In the genomic region with DNA sequence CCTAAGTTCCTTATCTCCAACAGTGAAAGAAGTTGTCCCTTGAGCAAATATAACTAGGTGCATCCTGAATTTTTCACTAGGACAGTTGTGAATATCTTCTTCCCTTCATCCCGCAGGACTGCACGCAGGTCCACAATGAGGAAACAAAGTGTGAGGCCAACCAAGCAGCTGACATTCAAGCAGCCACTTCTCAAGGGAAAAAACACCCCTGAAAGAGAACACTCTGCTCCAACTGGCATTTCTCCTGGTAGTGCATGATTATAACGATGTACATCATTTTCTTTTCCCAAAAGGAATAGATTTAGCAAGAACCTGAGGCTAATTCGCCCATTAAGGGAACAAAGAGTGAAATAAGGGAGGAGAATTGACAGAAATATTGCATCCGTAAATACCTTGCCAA, we compare ENCODE assay signal across 15 cellular contexts.
DNase-seq lines count a peak whose midpoint lies in the region; ATAC-seq and TF ChIP-seq lines count a peak whose summit lies in the region.
"Had no signal": no experiment of that assay in that cellular context is flagged by ENCODE, and none has a peak within 500 bp of the region (broad histone marks: within the 10 kb centered on the region; RNA-seq: fewer than 3 reads in every experiment).

No MANE protein-coding gene starts in this region.

- no peak for DNase-seq in GM23338 (ENCODE audit: low spot score)
- peak; percentile 12 for DNase-seq in islet precursor cell
- DNase-seq in osteoblast (ENCODE audit: insufficient read length, low spot score, missing footprints): peak; percentile 13
- DNase-seq in posterior cingulate gyrus: no peak
- DNase-seq in right cardiac atrium: no peak
- no peak for DNase-seq in tibial artery
- DNase-seq: C1 segment of cervical spinal cord; Calu3; CD4-positive, alpha-beta memory T cell; COR-L47; DMS53; DMS79 treated with DMSO at 0.1 percent for 48 hours; GF-D8; H9 had no signal

- H3F3A ChIP-seq in GM23338 (replicated peaks; ENCODE audit: low read depth): no peaks in the 10 kb centered on the region

- H3K27me3 ChIP-seq in GM23338 (ENCODE audit: insufficient read depth): no peaks in the 10 kb centered on the region
- H3K27me3 ChIP-seq in osteoblast (ENCODE audit: insufficient read depth, low read length): peaks cover 63% of the 10 kb centered on the region
- H3K27me3 ChIP-seq in right cardiac atrium (ENCODE audit: control insufficient read depth, insufficient read depth): no peaks in the 10 kb centered on the region
- peaks cover 0 to 3% of the 10 kb centered on the region in 2 donors for H3K27me3 ChIP-seq in tibial artery

- intact Hi-C loops in posterior cingulate gyrus (cut with DNase I): loop anchor here (10.0 kb wide), 2 partner anchors 569 to 629 kb away; no protein-coding TSS in a partner anchor
- intact Hi-C loops in right cardiac atrium (cut with DNase I): loop anchor here in 2 of 4 donors (10.0 kb wide), 2 partner anchors 589 to 599 kb away; no protein-coding TSS in a partner anchor
- intact Hi-C loops in tibial artery (cut with DNase I; ENCODE audit: low total_unique reads): no loop called here

- H2AFZ ChIP-seq in GM23338 (peak overlapping the region; percentile 14; the same call in 1 of the 2 replicates), osteoblast (ENCODE audit: low read length) (no peak overlapping the region)

- TF ChIP-seq CTCF in GM23338 (conservative IDR thresholded peaks at IDR 0.05; ENCODE audit: low read depth in 2 of 2) (no peak), osteoblast (IDR thresholded peaks at IDR 0.05; ENCODE audit: extremely low read depth, low read depth, low read length) (no peak), tibial artery (IDR thresholded peaks at IDR 0.05) (no peak)

- no peaks in the 10 kb centered on the region for H3K9me3 Mint-ChIP-seq in GM23338
- H3K9me3 Mint-ChIP-seq: CD4-positive, alpha-beta memory T cell; H9 had no signal

- H4K20me1 ChIP-seq in GM23338 (replicated peaks; ENCODE audit: insufficient read depth) (no peaks in the 10 kb centered on the region), osteoblast (ENCODE audit: insufficient read depth, low read length) (no peaks in the 10 kb centered on the region)

- H3K27ac Mint-ChIP-seq in GM23338: no peak overlapping the region
- H3K27ac Mint-ChIP-seq: CD4-positive, alpha-beta memory T cell; H9 had no signal

- peaks cover 1% of the 10 kb centered on the region for H3K27me3 Mint-ChIP-seq in GM23338 (ENCODE audit: insufficient read depth, low read depth, poor library complexity)

- no peak for ATAC-seq in GM23338
- ATAC-seq in right cardiac atrium: no peak
- ATAC-seq: HCT116 had no signal

- WGBS in right cardiac atrium: 75% methylated on average over 5 of the region's 5 CpGs

- H3K9me2 ChIP-seq in GM23338 (ENCODE audit: insufficient read depth): no peaks in the 10 kb centered on the region

- H3K9me3 ChIP-seq in osteoblast (ENCODE audit: low read depth, low read length): no peaks in the 10 kb centered on the region
- no peaks in the 10 kb centered on the region for H3K9me3 ChIP-seq in right cardiac atrium (ENCODE audit: control insufficient read depth, low read length)
- H3K9me3 ChIP-seq in tibial artery: no peaks in the 10 kb centered on the region

- H3K27ac ChIP-seq in GM23338 (ENCODE audit: low read depth): no peak overlapping the region
- H3K27ac ChIP-seq in osteoblast (ENCODE audit: low read depth, low read length): no peak overlapping the region
- H3K27ac ChIP-seq in right cardiac atrium (ENCODE audit: low read length): no peak overlapping the region
- no peak overlapping the region for H3K27ac ChIP-seq in tibial artery

- H3K36me3 ChIP-seq in GM23338 (ENCODE audit: insufficient read depth) (no peaks in the 10 kb centered on the region), osteoblast (ENCODE audit: insufficient read depth, low read length) (no peaks in the 10 kb centered on the region), tibial artery (no peaks in the 10 kb centered on the region)

- H3K4me1 ChIP-seq in GM23338 (ENCODE audit: insufficient read depth) (peaks cover 25% of the 10 kb centered on the region), osteoblast (ENCODE audit: insufficient read depth, low read length) (peaks cover 3% of the 10 kb centered on the region), right cardiac atrium (ENCODE audit: control insufficient read depth, insufficient read depth, low read length) (no peaks in the 10 kb centered on the region), tibial artery (no peaks in the 10 kb centered on the region)

- no peaks in the 10 kb centered on the region for H3K36me3 Mint-ChIP-seq in GM23338 (ENCODE audit: low read depth)
- H3K36me3 Mint-ChIP-seq: CD4-positive, alpha-beta memory T cell had no signal

- peaks cover 40% of the 10 kb centered on the region for H3K4me1 Mint-ChIP-seq in GM23338

- H3K79me2 ChIP-seq in GM23338 (replicated peaks; ENCODE audit: insufficient read depth): no peaks in the 10 kb centered on the region
- H3K79me2 ChIP-seq in osteoblast (ENCODE audit: insufficient read depth, low read length): no peaks in the 10 kb centered on the region

- H3K4me2 ChIP-seq in GM23338 (no peak overlapping the region), osteoblast (ENCODE audit: insufficient read depth, low read length) (no peak overlapping the region)

- H3K4me3 ChIP-seq in GM23338 (no peak overlapping the region), osteoblast (ENCODE audit: insufficient read depth, low read length) (no peak overlapping the region), right cardiac atrium (ENCODE audit: low read length) (no peak overlapping the region), tibial artery (no peak overlapping the region)

- H3K4me3 Mint-ChIP-seq in GM23338: no peak overlapping the region
- H3K4me3 Mint-ChIP-seq: CD4-positive, alpha-beta memory T cell; H9 had no signal

TF ChIP-seq in GM23338, 12 proteins besides CTCF, POLR2A, EP300 and RAD21:
- no peak for TF ChIP-seq EZH2phosphoT487 (IDR thresholded peaks at IDR 0.05; ENCODE audit: unreplicated experiment)
- TF ChIP-seq, protein P1, sequence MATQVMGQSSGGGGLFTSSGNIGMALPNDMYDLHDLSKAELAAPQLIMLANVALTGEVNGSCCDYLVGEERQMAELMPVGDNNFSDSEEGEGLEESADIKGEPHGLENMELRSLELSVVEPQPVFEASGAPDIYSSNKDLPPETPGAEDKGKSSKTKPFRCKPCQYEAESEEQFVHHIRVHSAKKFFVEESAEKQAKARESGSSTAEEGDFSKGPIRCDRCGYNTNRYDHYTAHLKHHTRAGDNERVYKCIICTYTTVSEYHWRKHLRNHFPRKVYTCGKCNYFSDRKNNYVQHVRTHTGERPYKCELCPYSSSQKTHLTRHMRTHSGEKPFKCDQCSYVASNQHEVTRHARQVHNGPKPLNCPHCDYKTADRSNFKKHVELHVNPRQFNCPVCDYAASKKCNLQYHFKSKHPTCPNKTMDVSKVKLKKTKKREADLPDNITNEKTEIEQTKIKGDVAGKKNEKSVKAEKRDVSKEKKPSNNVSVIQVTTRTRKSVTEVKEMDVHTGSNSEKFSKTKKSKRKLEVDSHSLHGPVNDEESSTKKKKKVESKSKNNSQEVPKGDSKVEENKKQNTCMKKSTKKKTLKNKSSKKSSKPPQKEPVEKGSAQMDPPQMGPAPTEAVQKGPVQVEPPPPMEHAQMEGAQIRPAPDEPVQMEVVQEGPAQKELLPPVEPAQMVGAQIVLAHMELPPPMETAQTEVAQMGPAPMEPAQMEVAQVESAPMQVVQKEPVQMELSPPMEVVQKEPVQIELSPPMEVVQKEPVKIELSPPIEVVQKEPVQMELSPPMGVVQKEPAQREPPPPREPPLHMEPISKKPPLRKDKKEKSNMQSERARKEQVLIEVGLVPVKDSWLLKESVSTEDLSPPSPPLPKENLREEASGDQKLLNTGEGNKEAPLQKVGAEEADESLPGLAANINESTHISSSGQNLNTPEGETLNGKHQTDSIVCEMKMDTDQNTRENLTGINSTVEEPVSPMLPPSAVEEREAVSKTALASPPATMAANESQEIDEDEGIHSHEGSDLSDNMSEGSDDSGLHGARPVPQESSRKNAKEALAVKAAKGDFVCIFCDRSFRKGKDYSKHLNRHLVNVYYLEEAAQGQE (IDR thresholded peaks at IDR 0.05; ENCODE audit: unreplicated experiment): no peak
- no peak for TF ChIP-seq CREB1 (CRISPR knock-in tag; IDR thresholded peaks at IDR 0.05; ENCODE audit: low read depth)
- TF ChIP-seq STAT1 (IDR thresholded peaks at IDR 0.05; ENCODE audit: unreplicated experiment): no peak

Comparison
In these comparisons a context has a peak if more than half of its experiments do, and no peak if none do; other contexts are left out.
1. DNase-seq: peak in islet precursor cell (single experiment) and osteoblast (single experiment); none in GM23338 (single experiment), posterior cingulate gyrus (0 of 10), right cardiac atrium (0 of 3) and tibial artery (0 of 2).